Comparison of ENCODE assay signal across 8 cellular contexts in genomic region chr5:4684946-4685345, GRCh38.
"Had no signal": no experiment of that assay in that cellular context is flagged by ENCODE, and none has a peak within 500 bp of the region (broad histone marks: within the 10 kb centered on the region; RNA-seq: fewer than 3 reads in every experiment).

No MANE protein-coding gene starts in this region.

- H3K4me3 ChIP-seq: GM12878 had no signal

- FAIRE-seq: G401.6, GM12878, GM12891, GM12892, GM18507, GM19239 had no signal

- ATAC-seq: GM12878 had no signal

- DNase-seq: GDM1, GF-D8 had no signal
